ENCODE assay signal across 11 cellular contexts in the genomic region with DNA sequence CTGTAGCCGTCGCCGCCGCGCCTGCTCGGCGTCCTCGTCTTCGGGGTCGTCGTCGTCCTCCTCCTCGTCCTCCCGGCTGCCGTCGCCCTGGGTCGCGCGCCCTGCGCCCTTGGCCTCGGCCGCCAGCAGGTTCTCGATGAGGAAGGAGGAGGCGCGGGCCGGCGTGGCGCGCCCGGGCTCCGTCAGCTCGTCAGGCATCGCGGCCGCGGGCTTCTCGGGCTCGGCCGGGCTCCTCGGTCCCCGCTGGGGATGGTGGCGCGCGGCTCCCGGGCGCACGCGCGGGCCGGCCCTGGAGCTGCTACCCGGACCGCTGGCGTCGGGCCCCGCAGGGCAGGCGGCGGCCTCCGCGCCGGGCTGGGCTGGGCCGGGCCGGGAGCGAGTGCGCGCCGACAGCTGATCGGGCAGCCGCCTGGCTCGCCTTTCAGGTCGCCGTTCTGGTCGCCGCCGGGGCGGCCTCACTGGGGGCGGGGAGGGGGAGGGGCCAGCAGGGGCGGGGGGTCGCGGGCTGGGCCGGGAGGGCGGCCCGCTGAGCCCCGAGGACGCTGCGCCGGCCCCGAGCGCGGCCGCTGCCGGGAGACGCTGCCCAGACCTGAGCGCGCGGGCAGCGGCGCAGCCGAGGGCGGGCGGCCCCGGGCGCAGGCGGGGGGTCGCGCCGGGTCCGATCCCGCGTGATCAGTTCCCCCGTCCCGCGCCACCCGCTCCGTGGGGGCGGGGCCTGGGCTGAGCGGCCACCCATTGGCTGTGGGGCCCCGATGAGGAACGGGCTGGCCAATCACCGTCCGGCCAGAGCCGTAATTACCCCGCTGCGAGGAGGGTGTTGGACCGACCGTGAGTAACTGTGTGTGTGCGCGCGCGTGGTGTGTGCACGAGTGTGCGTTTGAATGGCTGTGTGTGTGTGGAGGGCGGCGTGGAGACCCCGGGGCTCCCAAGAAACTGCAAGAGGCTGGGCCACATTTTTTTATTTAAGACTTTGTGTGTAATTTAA. TPM values are rescaled to one million over a fixed set of nuclear protein-coding genes. Genes with fewer than 3 reads are reported as not detected.
DNase-seq lines count a peak whose midpoint lies in the region; ATAC-seq lines count a peak whose summit lies in the region.
"Had no signal": no experiment of that assay in that cellular context is flagged by ENCODE, and none has a peak within 500 bp of the region (broad histone marks: within the 10 kb centered on the region; RNA-seq: fewer than 3 reads in every experiment).

A gene (minus strand): TSS at position 423 of the 985 bp plus-strand sequence. CDS start 225 bp downstream, at position 198.

- peak within 1 kb of the TSS; percentile 69 for H3K27ac Mint-ChIP-seq in activated CD4-positive, alpha-beta T cell treated with anti-CD3 and anti-CD28 coated beads, Interleukin-2, amount 10 ng/mL, durations not matched to agents 7 days and 5 days
- H3K27ac Mint-ChIP-seq in T-helper 17 cell = no peak within 1 kb of the TSS

- no peak for DNase-seq in activated CD4-positive, alpha-beta T cell treated with anti-CD3 and anti-CD28 coated beads, Interleukin-2, amount 10 ng/mL, durations not matched to agents 7 days and 5 days
- DNase-seq in activated CD4-positive, alpha-beta T cell treated with anti-CD3 and anti-CD28 coated beads for 4 hours = no peak
- DNase-seq in T-helper 17 cell = no peak
- peak; percentile 92 for DNase-seq in retina
- no peak for DNase-seq in stimulated activated CD4-positive, alpha-beta T cell treated with anti-CD3 and anti-CD28 coated beads, Interleukin-4, amount 100 ng/mL, for 24 hours
- DNase-seq: NCI-H2029 treated with DMSO at 0.1 percent for 48 hours had no signal

- H3K36me3 Mint-ChIP-seq in activated CD4-positive, alpha-beta T cell treated with anti-CD3 and anti-CD28 coated beads, Interleukin-2, amount 10 ng/mL, durations not matched to agents 7 days and 5 days (ENCODE audit: low read depth) = no peaks in the 10 kb centered on the region
- peaks cover 7% of the 10 kb centered on the region for H3K36me3 Mint-ChIP-seq in T-helper 17 cell (ENCODE audit: low read depth)

- peak within 1 kb of the TSS; percentile 30 for H3K4me3 Mint-ChIP-seq in activated CD4-positive, alpha-beta T cell treated with anti-CD3 and anti-CD28 coated beads, Interleukin-2, amount 10 ng/mL, durations not matched to agents 7 days and 5 days
- H3K4me3 Mint-ChIP-seq in T-helper 17 cell = peak within 1 kb of the TSS; percentile 15

- CTCF ChIA-PET in activated CD4-positive, alpha-beta T cell treated with anti-CD3 and anti-CD28 coated beads, Interleukin-2, amount 10 ng/mL, durations not matched to agents 7 days and 5 days (lab: Charles Lee) = no interaction called here

- peak within 1 kb of the TSS; percentile 4 for H3K4me3 ChIP-seq in iPS-11a (ENCODE audit: low read depth, low read length)

- H3K9me3 Mint-ChIP-seq in activated CD4-positive, alpha-beta T cell treated with anti-CD3 and anti-CD28 coated beads, Interleukin-2, amount 10 ng/mL, durations not matched to agents 7 days and 5 days = peaks cover 3% of the 10 kb centered on the region

- no peaks in the 10 kb centered on the region for H3K9me3 ChIP-seq in T-helper 17 cell (ENCODE audit: control insufficient read depth, low read length, poor library complexity, severe bottlenecking)

- ATAC-seq in T-helper 17 cell (no peak), GM21737 (IDR thresholded peaks at IDR 0.05; ENCODE audit: unreplicated experiment) (no peak), HG03108 (IDR thresholded peaks at IDR 0.05; ENCODE audit: unreplicated experiment) (no peak)

- H3K27me3 Mint-ChIP-seq in activated CD4-positive, alpha-beta T cell treated with anti-CD3 and anti-CD28 coated beads, Interleukin-2, amount 10 ng/mL, durations not matched to agents 7 days and 5 days = peaks cover 65% of the 10 kb centered on the region
- peaks cover 76% of the 10 kb centered on the region for H3K27me3 Mint-ChIP-seq in T-helper 17 cell

- no peaks in the 10 kb centered on the region for H3K4me1 Mint-ChIP-seq in activated CD4-positive, alpha-beta T cell treated with anti-CD3 and anti-CD28 coated beads, Interleukin-2, amount 10 ng/mL, durations not matched to agents 7 days and 5 days
- peaks cover 14% of the 10 kb centered on the region for H3K4me1 Mint-ChIP-seq in T-helper 17 cell

- POLR2A ChIA-PET in activated CD4-positive, alpha-beta T cell treated with anti-CD3 and anti-CD28 coated beads, Interleukin-2, amount 10 ng/mL, durations not matched to agents 7 days and 5 days (lab: Charles Lee) = no interaction called here

RNA-seq across cellular contexts. Expression of the gene that starts here (rescaled TPM):
- total RNA-seq in activated CD4-positive, alpha-beta T cell treated with anti-CD3 and anti-CD28 coated beads, Interleukin-2, amount 10 ng/mL, durations not matched to agents 7 days and 5 days = not detected
- not detected for total RNA-seq in T-helper 17 cell
- total RNA-seq: epithelial cell of proximal tubule, ureter had no signal
